In genomic region chr15:66253296-66253642, GRCh38 we compare ENCODE assay signal across 10 cellular contexts. TPM values are rescaled to one million over a fixed set of nuclear protein-coding genes. Genes with fewer than 3 reads are reported as not detected.
DNase-seq lines count a peak whose midpoint lies in the region; ATAC-seq and TF ChIP-seq lines count a peak whose summit lies in the region.
"Had no signal": no experiment of that assay in that cellular context is flagged by ENCODE, and none has a peak within 500 bp of the region (broad histone marks: within the 10 kb centered on the region; RNA-seq: fewer than 3 reads in every experiment).

No MANE protein-coding gene starts in this region.

- H3K27ac Mint-ChIP-seq in CD8-positive, alpha-beta memory T cell, result no peak overlapping the region

- no peak overlapping the region for H3K18ac ChIP-seq in trophoblast cell (ENCODE audit: low read length)

- peaks cover 16 to 26% (median 24%) of the 10 kb centered on the region in 3 donors for H3K4me1 Mint-ChIP-seq in CD8-positive, alpha-beta memory T cell

- H3K23ac ChIP-seq in trophoblast cell (ENCODE audit: low read length), result no peak overlapping the region

- CTCF ChIA-PET in CD8-positive, alpha-beta memory T cell (lab: Charles Lee), result no interaction called here
- CTCF ChIA-PET in OCI-LY7 (lab: Charles Lee; ENCODE audit: unreplicated experiment), result no interaction called here
- CTCF ChIA-PET in RWPE1 (lab: Yijun Ruan, JAX), result interaction anchor here (0.7 kb wide), 1 partner anchor 63 kb away, joined by 6 read pairs; no protein-coding TSS in a partner anchor

- no peaks in the 10 kb centered on the region for H4K20me1 ChIP-seq in OCI-LY7 (ENCODE audit: insufficient read depth, low read length)

- peaks cover 53 to 76% of the 10 kb centered on the region in 2 donors for H3K27me3 Mint-ChIP-seq in CD8-positive, alpha-beta memory T cell

- TF ChIP-seq POLR2A in esophagus muscularis mucosa (IDR thresholded peaks at IDR 0.05; ENCODE audit: low read depth), result no peak

- no peak for ATAC-seq in GM21423 (IDR thresholded peaks at IDR 0.05; ENCODE audit: unreplicated experiment)

- no peaks in the 10 kb centered on the region for H3K9me3 ChIP-seq in CD8-positive, alpha-beta memory T cell (ENCODE audit: low read length)
- H3K9me3 ChIP-seq in OCI-LY7 (ENCODE audit: low read length), result no peaks in the 10 kb centered on the region
- no peaks in the 10 kb centered on the region for H3K9me3 ChIP-seq in esophagus muscularis mucosa
- H3K9me3 ChIP-seq in trophoblast cell (ENCODE audit: insufficient read depth, low read depth, low read length), result peaks cover 2% of the 10 kb centered on the region

- POLR2A ChIA-PET in CD8-positive, alpha-beta memory T cell (lab: Charles Lee), result no interaction called here
- POLR2A ChIA-PET in OCI-LY7 (lab: Charles Lee) (no interaction called here), RWPE1 (lab: Yijun Ruan, JAX; ENCODE audit: low non-redundant PET) (no interaction called here)

- H3K14ac ChIP-seq in trophoblast cell (ENCODE audit: low read length), result no peak overlapping the region

- H4K12ac ChIP-seq in trophoblast cell (ENCODE audit: low read depth, low read length), result no peak overlapping the region

- intact Hi-C loops in OCI-LY7 (cut with micrococcal nuclease; ENCODE audit: unreplicated experiment) (no loop called here), esophagus muscularis mucosa (cut with DNase I) (loop anchor here (5.0 kb wide), 1 partner anchor 34 kb away; no protein-coding TSS in a partner anchor)

- peaks cover 0 to 1% (median 0%) of the 10 kb centered on the region in 3 donors for H3K36me3 Mint-ChIP-seq in CD8-positive, alpha-beta memory T cell

- WGBS in esophagus muscularis mucosa, result no CpG with 5 or more reads among the region's 39 CpGs
- WGBS in trophoblast cell (ENCODE audit: extremely low coverage, insufficient coverage, insufficient read length), result no CpG with 5 or more reads among the region's 39 CpGs

- H2BK120ac ChIP-seq in trophoblast cell (ENCODE audit: insufficient read depth, low read length, poor library complexity), result no peak overlapping the region

- H3K9me3 Mint-ChIP-seq in CD8-positive, alpha-beta memory T cell, result no peaks in the 10 kb centered on the region

- H3K9me2 ChIP-seq in OCI-LY7 (ENCODE audit: insufficient read depth, low read length), result no peaks in the 10 kb centered on the region

- no peak overlapping the region for H2BK5ac ChIP-seq in trophoblast cell (ENCODE audit: low read depth, low read length, poor library complexity)

- no peak overlapping the region for H4K91ac ChIP-seq in trophoblast cell (ENCODE audit: low read depth, low read length)

- BruUV-seq in OCI-LY7 (replicated peaks; lab: Mats Ljungman, UMichigan), result no TSS peak

- no peak overlapping the region for H3K9ac ChIP-seq in trophoblast cell (ENCODE audit: low read length)

- no peaks in the 10 kb centered on the region for H3K36me3 ChIP-seq in CD8-positive, alpha-beta memory T cell (ENCODE audit: insufficient read depth, low read length)
- no peaks in the 10 kb centered on the region for H3K36me3 ChIP-seq in OCI-LY7 (ENCODE audit: insufficient read depth, low read length)
- no peaks in the 10 kb centered on the region for H3K36me3 ChIP-seq in esophagus muscularis mucosa
- H3K36me3 ChIP-seq in trophoblast cell (ENCODE audit: control insufficient read depth in 1 of 2, insufficient read depth in 2 of 2, low read length in 2 of 2), result no peaks in the 10 kb centered on the region

- peaks cover 58% of the 10 kb centered on the region for H3K27me3 ChIP-seq in CD8-positive, alpha-beta memory T cell (ENCODE audit: insufficient read depth, low read length, poor library complexity, severe bottlenecking)
- H3K27me3 ChIP-seq in esophagus muscularis mucosa, result peaks cover 0 to 87% (median 38%) of the 10 kb centered on the region in 4 donors
- H3K27me3 ChIP-seq in trophoblast cell (ENCODE audit: insufficient read depth, low read length), result peaks cover 62% of the 10 kb centered on the region

- peaks cover 22% of the 10 kb centered on the region for H3K4me1 ChIP-seq in CD8-positive, alpha-beta memory T cell (ENCODE audit: insufficient read depth, low read length)
- H3K4me1 ChIP-seq in OCI-LY7 (ENCODE audit: insufficient read depth, low read length, poor library complexity, severe bottlenecking), result peaks cover 10% of the 10 kb centered on the region
- peaks cover 27 to 35% (median 33%) of the 10 kb centered on the region in 4 donors for H3K4me1 ChIP-seq in esophagus muscularis mucosa
- H3K4me1 ChIP-seq in trophoblast cell (ENCODE audit: control insufficient read depth in 1 of 2, insufficient read depth in 2 of 2, low read length in 2 of 2), result peaks cover 4 to 7% of the 10 kb centered on the region in 2 experiments

- TF ChIP-seq CTCF in OCI-LY7 (conservative IDR thresholded peaks at IDR 0.05; ENCODE audit: low read length) (no peak), esophagus muscularis mucosa (IDR thresholded peaks at IDR 0.05) (no peak), RWPE1 (conservative IDR thresholded peaks at IDR 0.05; ENCODE audit: low read depth) (no peak)

- peak overlapping the region in 1 of 7 donors; percentile 13 for H3K4me3 Mint-ChIP-seq in CD8-positive, alpha-beta memory T cell

- DNase-seq in CD8-positive, alpha-beta memory T cell, result no peak
- DNase-seq in OCI-LY7 (ENCODE audit: low spot score), result no peak
- DNase-seq in esophagus muscularis mucosa (ENCODE audit: extremely low spot score), result no peak
- DNase-seq in trophoblast cell, result no peak
- no peak for DNase-seq in NCI-H1092 treated with DMSO at 0.1 percent for 48 hours (lab: John Stamatoyannopoulos, UW)
- no peak for DNase-seq in NCI-H526 treated with DMSO at 0.1 percent for 48 hours (lab: John Stamatoyannopoulos, UW)
- no peak for DNase-seq in RWPE1 (ENCODE audit: low spot score)
- DNase-seq: GOT3 had no signal

- H3K79me2 ChIP-seq in OCI-LY7 (ENCODE audit: insufficient read depth, low read depth, low read length) (no peaks in the 10 kb centered on the region), trophoblast cell (ENCODE audit: control insufficient read depth, insufficient read depth, low read length, poor library complexity) (no peaks in the 10 kb centered on the region)

- H3K4me2 ChIP-seq in OCI-LY7 (ENCODE audit: low read length) (peak overlapping the region; percentile 82), trophoblast cell (ENCODE audit: low read length) (peak overlapping the region; percentile 70)

- no peak overlapping the region for H3K27ac ChIP-seq in CD8-positive, alpha-beta memory T cell (ENCODE audit: low read depth, low read length)
- H3K27ac ChIP-seq in OCI-LY7 (ENCODE audit: low read depth, low read length, poor library complexity, severe bottlenecking), result no peak overlapping the region
- H3K27ac ChIP-seq in esophagus muscularis mucosa (replicated peaks in 1 of 4), result no peak overlapping the region
- H3K27ac ChIP-seq in trophoblast cell (ENCODE audit: low read depth, low read length), result no peak overlapping the region
- no peak overlapping the region for H3K27ac ChIP-seq in RWPE1

- H3K4me3 ChIP-seq in CD8-positive, alpha-beta memory T cell (ENCODE audit: low read length), result peak overlapping the region; percentile 79
- H3K4me3 ChIP-seq in OCI-LY7 (ENCODE audit: low read depth, low read length, poor library complexity, severe bottlenecking), result peak overlapping the region; percentile 57
- H3K4me3 ChIP-seq in esophagus muscularis mucosa, result peak overlapping the region; percentile 57 to 67 (median 64)
- H3K4me3 ChIP-seq in trophoblast cell (ENCODE audit: low read depth, low read length), result peak overlapping the region; percentile 51

- no peak overlapping the region for H2AK5ac ChIP-seq in trophoblast cell (ENCODE audit: low read length)

- H2BK12ac ChIP-seq in trophoblast cell (ENCODE audit: low read length), result no peak overlapping the region

- H2AFZ ChIP-seq in OCI-LY7 (ENCODE audit: low read length) (no peak overlapping the region), trophoblast cell (ENCODE audit: insufficient read depth, low read length, poor library complexity) (no peak overlapping the region)

- no peak overlapping the region for H4K8ac ChIP-seq in trophoblast cell (ENCODE audit: low read depth, low read length)

- no peak for TF ChIP-seq EP300 in esophagus muscularis mucosa (IDR thresholded peaks at IDR 0.05)

- H3K4ac ChIP-seq in trophoblast cell (ENCODE audit: low read depth, low read length), result no peak overlapping the region

- H3K79me1 ChIP-seq in trophoblast cell (ENCODE audit: low read length), result no peaks in the 10 kb centered on the region

RNA-seq across cellular contexts. Expression of gene MEGF11, which starts 0.3 kb away (rescaled TPM):
- total RNA-seq in CD8-positive, alpha-beta memory T cell, result not detected
- polyA plus RNA-seq in CD8-positive, alpha-beta memory T cell, result not detected
- 3.3 and 3.5 TPM in 2 replicates for total RNA-seq in OCI-LY7 (2014; rRNA removed; shearing (Covaris generic))
- total RNA-seq in OCI-LY7 (2022) (6.8 and 9.1 TPM in 2 replicates), esophagus muscularis mucosa (under 1 TPM in 2 of 4 donors, not detected in 2; 0.23 to 0.33 TPM)
- polyA plus RNA-seq in trophoblast cell (2013), result 0.01 and 0.10 TPM in 2 replicates
- total RNA-seq: mesenteric fat pad had no signal

RNA-seq across cellular contexts. Expression of gene DIS3L, which starts 40.1 kb away (rescaled TPM):
- total RNA-seq in CD8-positive, alpha-beta memory T cell, result 10 to 100 TPM; 24.7 to 26.5 TPM
- polyA plus RNA-seq in CD8-positive, alpha-beta memory T cell, result 42.7 TPM
- total RNA-seq in OCI-LY7 (2014; rRNA removed; shearing (Covaris generic)), result 33.9 and 41.2 TPM in 2 replicates
- 57.8 and 67.6 TPM in 2 replicates for total RNA-seq in OCI-LY7 (2022)
- 10 to 100 TPM; 33.3 to 47.9 (median 34.8) TPM for total RNA-seq in esophagus muscularis mucosa
- 6.3 and 6.5 TPM in 2 replicates for polyA plus RNA-seq in trophoblast cell (2013)
